14 cellular contexts compared by ENCODE assay signal in genomic region chr16:20866792-20867191, GRCh38. TPM values are rescaled to one million over a fixed set of nuclear protein-coding genes. Genes with fewer than 3 reads are reported as not detected.
A peak's percentile ranks its signal among the peaks of the same experiment; 100 is the strongest.
DNase-seq lines count a peak whose midpoint lies in the region; ATAC-seq and TF ChIP-seq lines count a peak whose summit lies in the region.
"Had no signal": no experiment of that assay in that cellular context is flagged by ENCODE, and none has a peak within 500 bp of the region (broad histone marks: within the 10 kb centered on the region; RNA-seq: fewer than 3 reads in every experiment).

No MANE protein-coding gene starts in this region.

- H3K27ac Mint-ChIP-seq in activated naive CD4-positive, alpha-beta T cell treated with anti-CD3 and anti-CD28 coated beads, Interleukin-2, amount 50 U/mL, for 72 hours = peak overlapping the region; percentile 32 to 98
- no peak overlapping the region for H3K27ac Mint-ChIP-seq in activated naive CD4-positive, alpha-beta T cell treated with anti-CD3 and anti-CD28 coated beads, Interleukin-2, amount 10 ng/mL, durations not matched to agents 7 days and 5 days
- peak overlapping the region; percentile 96 for H3K27ac Mint-ChIP-seq in chondrocyte (ENCODE audit: unreplicated experiment)
- H3K27ac Mint-ChIP-seq: naive B cell had no signal

- no peaks in the 10 kb centered on the region for H3K27me3 Mint-ChIP-seq in activated naive CD4-positive, alpha-beta T cell treated with anti-CD3 and anti-CD28 coated beads, Interleukin-2, amount 10 ng/mL, durations not matched to agents 7 days and 5 days
- no peaks in the 10 kb centered on the region for H3K27me3 Mint-ChIP-seq in chondrocyte (ENCODE audit: low read depth)
- H3K27me3 Mint-ChIP-seq: activated naive CD8-positive, alpha-beta T cell treated with anti-CD3 and anti-CD28 coated beads, Interleukin-2, amount 10 ng/mL, durations not matched to agents 7 days and 5 days; naive B cell; stimulated activated naive CD8-positive, alpha-beta T cell treated with anti-CD3 and anti-CD28 coated beads, Interleukin-15, Interleukin-2, amounts not matched to agents 100 ng/mL and 50 ng/mL, for 24 hours had no signal

- H3K27me3 ChIP-seq in muscle layer of duodenum (ENCODE audit: low read depth, low read length) (no peaks in the 10 kb centered on the region), upper lobe of right lung (no peaks in the 10 kb centered on the region)

- DNase-seq in activated naive CD4-positive, alpha-beta T cell treated with anti-CD3 and anti-CD28 coated beads, Interleukin-2, amount 50 U/mL, for 72 hours (ENCODE audit: low spot score in 2 of 2) = no peak
- DNase-seq in activated naive CD4-positive, alpha-beta T cell treated with anti-CD3 and anti-CD28 coated beads, Interleukin-2, amount 10 ng/mL, durations not matched to agents 7 days and 5 days = no peak
- DNase-seq in chondrocyte (ENCODE audit: low spot score) = no peak
- DNase-seq in upper lobe of right lung = no peak
- no peak for DNase-seq in NCI-H345 (lab: John Stamatoyannopoulos, UW)
- DNase-seq: activated CD4-positive, CD25-positive, alpha-beta regulatory T cell treated with anti-CD3 and anti-CD28 coated beads, Interleukin-2, amount 50 U/mL, for 72 hours; activated naive CD8-positive, alpha-beta T cell treated with anti-CD3 and anti-CD28 coated beads, Interleukin-2, amount 10 ng/mL, durations not matched to agents 7 days and 5 days; GOT3; naive B cell had no signal

- no peak overlapping the region for H3K4me3 Mint-ChIP-seq in activated naive CD4-positive, alpha-beta T cell treated with anti-CD3 and anti-CD28 coated beads, Interleukin-2, amount 10 ng/mL, durations not matched to agents 7 days and 5 days
- no peak overlapping the region for H3K4me3 Mint-ChIP-seq in chondrocyte (ENCODE audit: unreplicated experiment)
- H3K4me3 Mint-ChIP-seq: activated naive CD8-positive, alpha-beta T cell treated with anti-CD3 and anti-CD28 coated beads, Interleukin-2, amount 10 ng/mL, durations not matched to agents 7 days and 5 days; endodermal cell; naive B cell; stimulated activated naive CD8-positive, alpha-beta T cell treated with anti-CD3 and anti-CD28 coated beads, Interleukin-15, Interleukin-2, amounts not matched to agents 100 ng/mL and 50 ng/mL, for 24 hours had no signal

- intact Hi-C loops in upper lobe of right lung (cut with DNase I) = no loop called here

- H3K36me3 ChIP-seq in muscle layer of duodenum (ENCODE audit: control insufficient read depth in 1 of 2, insufficient read depth in 2 of 2, low read length in 2 of 2) = peaks cover 7 to 10% of the 10 kb centered on the region in 2 donors
- peaks cover 7% of the 10 kb centered on the region for H3K36me3 ChIP-seq in upper lobe of right lung

- peaks cover 10 to 17% of the 10 kb centered on the region in 2 donors for H3K36me3 Mint-ChIP-seq in activated naive CD4-positive, alpha-beta T cell treated with anti-CD3 and anti-CD28 coated beads, Interleukin-2, amount 50 U/mL, for 72 hours
- peaks cover 28% of the 10 kb centered on the region for H3K36me3 Mint-ChIP-seq in activated naive CD4-positive, alpha-beta T cell treated with anti-CD3 and anti-CD28 coated beads, Interleukin-2, amount 10 ng/mL, durations not matched to agents 7 days and 5 days
- H3K36me3 Mint-ChIP-seq in chondrocyte (ENCODE audit: low read depth) = peaks cover 7% of the 10 kb centered on the region

- no peak overlapping the region for H3K4me3 ChIP-seq in muscle layer of duodenum (ENCODE audit: low read depth in 1 of 2, low read length in 2 of 2)
- no peak overlapping the region for H3K4me3 ChIP-seq in upper lobe of right lung

- H3K27ac ChIP-seq in muscle layer of duodenum (ENCODE audit: low read length) (peak overlapping the region; percentile 81), upper lobe of right lung (peak overlapping the region; percentile 53)

- H3K4me1 ChIP-seq in muscle layer of duodenum (ENCODE audit: control insufficient read depth in 1 of 2, insufficient read depth in 2 of 2, low read length in 2 of 2) (peaks cover 49 to 64% of the 10 kb centered on the region in 2 donors), upper lobe of right lung (peaks cover 64% of the 10 kb centered on the region)

- H3K9me3 ChIP-seq in muscle layer of duodenum (ENCODE audit: control insufficient read depth in 1 of 2, low read length in 2 of 2) = no peaks in the 10 kb centered on the region
- H3K9me3 ChIP-seq in upper lobe of right lung = no peaks in the 10 kb centered on the region

- no peak for TF ChIP-seq CTCF in chondrocyte (IDR thresholded peaks at IDR 0.05)
- no peak for TF ChIP-seq CTCF in upper lobe of right lung (IDR thresholded peaks at IDR 0.05)

- no peak for ATAC-seq in activated naive CD4-positive, alpha-beta T cell treated with anti-CD3 and anti-CD28 coated beads, Interleukin-2, amount 50 U/mL, for 72 hours
- ATAC-seq in upper lobe of right lung (no peak), HG03097 (IDR thresholded peaks at IDR 0.05; ENCODE audit: low FRiP score, unreplicated experiment) (no peak), GM18502 (IDR thresholded peaks at IDR 0.05; ENCODE audit: poor library complexity, unreplicated experiment) (no peak)

- CTCF ChIA-PET in activated naive CD4-positive, alpha-beta T cell treated with anti-CD3 and anti-CD28 coated beads, Interleukin-2, amount 10 ng/mL, durations not matched to agents 7 days and 5 days (lab: Charles Lee) = interaction anchor here (1.2 to 3.6 kb wide), 2 partner anchors 8 to 16 kb away, joined by 4 to 20 read pairs; no protein-coding TSS in a partner anchor

- peaks cover 43% of the 10 kb centered on the region for H3K4me1 Mint-ChIP-seq in activated naive CD4-positive, alpha-beta T cell treated with anti-CD3 and anti-CD28 coated beads, Interleukin-2, amount 10 ng/mL, durations not matched to agents 7 days and 5 days
- peaks cover 89% of the 10 kb centered on the region for H3K4me1 Mint-ChIP-seq in chondrocyte (ENCODE audit: low read depth)

- no peaks in the 10 kb centered on the region for H3K9me3 Mint-ChIP-seq in activated naive CD4-positive, alpha-beta T cell treated with anti-CD3 and anti-CD28 coated beads, Interleukin-2, amount 50 U/mL, for 72 hours
- H3K9me3 Mint-ChIP-seq in activated naive CD4-positive, alpha-beta T cell treated with anti-CD3 and anti-CD28 coated beads, Interleukin-2, amount 10 ng/mL, durations not matched to agents 7 days and 5 days = no peaks in the 10 kb centered on the region
- peaks cover 2% of the 10 kb centered on the region for H3K9me3 Mint-ChIP-seq in chondrocyte (ENCODE audit: low read depth)
- H3K9me3 Mint-ChIP-seq: activated naive CD8-positive, alpha-beta T cell treated with anti-CD3 and anti-CD28 coated beads, Interleukin-2, amount 10 ng/mL, durations not matched to agents 7 days and 5 days; endodermal cell; naive B cell; stimulated activated naive CD8-positive, alpha-beta T cell treated with anti-CD3 and anti-CD28 coated beads, Interleukin-15, Interleukin-2, amounts not matched to agents 100 ng/mL and 50 ng/mL, for 24 hours had no signal

RNA-seq across cellular contexts. Expression of gene DCUN1D3, which starts 33.4 kb away (rescaled TPM):
- total RNA-seq in activated naive CD4-positive, alpha-beta T cell treated with anti-CD3 and anti-CD28 coated beads, Interleukin-2, amount 50 U/mL, for 72 hours = 10 to 100 TPM in 1 of 2 donors, 1 to 10 TPM in 1; 4.2 to 10.9 TPM
- 40.9 to 46.0 TPM (median 44.4 TPM) in 3 replicates for total RNA-seq in chondrocyte
- total RNA-seq in upper lobe of right lung = 28.7 TPM

RNA-seq across cellular contexts. Expression of gene LYRM1, which starts 33.8 kb away (rescaled TPM):
- total RNA-seq in activated naive CD4-positive, alpha-beta T cell treated with anti-CD3 and anti-CD28 coated beads, Interleukin-2, amount 50 U/mL, for 72 hours = 10 to 100 TPM; 19.4 to 20.9 TPM
- total RNA-seq in chondrocyte = 18.1 to 20.1 TPM (median 18.5 TPM) in 3 replicates
- 28.9 TPM for total RNA-seq in upper lobe of right lung
